In genomic region chr1:95992013-95992412, GRCh38 we compare ENCODE assay signal across 1 cellular context.
TF ChIP-seq lines count a peak whose summit lies in the region.

No MANE protein-coding gene starts in this region.

TF ChIP-seq in SK-N-SH, 30 proteins besides CTCF, POLR2A, EP300 and RAD21 (continued from another document):
- no peak for TF ChIP-seq ELF1 (IDR thresholded peaks at IDR 0.05)
- no peak for TF ChIP-seq TEAD4 (IDR thresholded peaks at IDR 0.05; ENCODE audit: borderline replicate concordance, insufficient read depth)
- no peak for TF ChIP-seq MXI1 (IDR thresholded peaks at IDR 0.05; ENCODE audit: low read depth, low read length)
- TF ChIP-seq USF1 (IDR thresholded peaks at IDR 0.05; ENCODE audit: borderline replicate concordance, low read depth), result no peak
TF ChIP-seq in SK-N-SH: peak in this region for 0.
